Comparison of ENCODE assay signal across 1 cellular context in genomic region chr2:175913267-175913666, GRCh38.
A peak's percentile ranks its signal among the peaks of the same experiment; 100 is the strongest.
TF ChIP-seq lines count a peak whose summit lies in the region.
"Not testable (repeated sequence)": the region's sequence is repeated elsewhere in the genome, so short reads cannot be mapped to it uniquely, and the experiment has no call there.

No MANE protein-coding gene starts in this region.

TF ChIP-seq in HepG2, 621 proteins besides CTCF, POLR2A, EP300 and RAD21 (continued from another document):
- TF ChIP-seq NR2F2 (IDR thresholded peaks at IDR 0.05; ENCODE audit: borderline replicate concordance, low read depth) (0 out of 2 replicates have a peak, but pooled peaks have one; percentile 3), SOX13 (CRISPR knock-in tag; conservative IDR thresholded peaks at IDR 0.05 in 1 of 2, IDR thresholded peaks at IDR 0.05 in 1 of 2) (peak in 1 of 2 experiments; percentile 76; a peak in 2 of 4 replicates), ARID5B (CRISPR knock-in tag; IDR thresholded peaks at IDR 0.05) (0 out of 2 replicates have a peak, but pooled peaks have one; percentile 19), TEAD3 (CRISPR knock-in tag; optimal IDR thresholded peaks at IDR 0.05; ENCODE audit: borderline replicate concordance) (peak; percentile 30)
- not testable (repeated sequence) for TF ChIP-seq SOX13 (IDR thresholded peaks at IDR 0.05)
TF ChIP-seq in HepG2: peak in this region for 19; not testable (repeated sequence) for 602.
